30 cellular contexts compared by ENCODE assay signal in the genomic region with DNA sequence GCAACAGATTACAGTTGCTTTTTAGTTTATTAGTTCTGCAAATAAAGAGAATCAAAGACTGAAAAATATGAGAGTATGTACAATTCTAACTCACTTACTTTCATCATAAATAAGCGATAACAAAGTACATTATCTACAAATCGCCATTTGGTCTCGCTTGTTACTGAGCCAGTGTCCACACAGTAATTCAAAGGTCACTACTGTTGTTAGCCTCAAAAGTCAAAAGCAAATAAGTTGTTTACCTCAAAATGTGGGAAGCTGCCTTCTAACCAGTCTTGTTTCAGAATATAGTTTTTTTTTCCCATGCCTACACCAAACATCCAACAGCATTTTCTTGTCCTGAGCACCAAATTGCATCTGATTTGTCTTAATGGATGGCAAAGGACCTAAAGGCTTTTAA.
"Had no signal": no experiment of that assay in that cellular context is flagged by ENCODE, and none has a peak within 500 bp of the region (broad histone marks: within the 10 kb centered on the region; RNA-seq: fewer than 3 reads in every experiment).

No MANE protein-coding gene starts in this region.

- H3K36me3 Mint-ChIP-seq: activated naive CD4-positive, alpha-beta T cell treated with anti-CD3 and anti-CD28 coated beads, Interleukin-2, amount 10 ng/mL, durations not matched to agents 7 days and 5 days; activated naive CD4-positive, alpha-beta T cell treated with anti-CD3 and anti-CD28 coated beads, Interleukin-2, amount 50 U/mL, for 72 hours; activated naive CD8-positive, alpha-beta T cell treated with anti-CD3 and anti-CD28 coated beads, Interleukin-2, amount 10 ng/mL, durations not matched to agents 7 days and 5 days; brain had no signal

- H3K9me3 ChIP-seq: ascending aorta, breast epithelium, colonic mucosa, esophagus squamous epithelium, gastroesophageal sphincter had no signal

- H3K4me1 Mint-ChIP-seq: activated naive CD4-positive, alpha-beta T cell treated with anti-CD3 and anti-CD28 coated beads, Interleukin-2, amount 10 ng/mL, durations not matched to agents 7 days and 5 days; activated naive CD8-positive, alpha-beta T cell treated with anti-CD3 and anti-CD28 coated beads, Interleukin-2, amount 10 ng/mL, durations not matched to agents 7 days and 5 days had no signal

- H3K9me3 Mint-ChIP-seq: activated CD4-positive, alpha-beta T cell treated with anti-CD3 and anti-CD28 coated beads, Interleukin-2, amount 10 ng/mL, durations not matched to agents 7 days and 5 days; activated naive CD4-positive, alpha-beta T cell treated with anti-CD3 and anti-CD28 coated beads, Interleukin-2, amount 10 ng/mL, durations not matched to agents 7 days and 5 days; activated naive CD4-positive, alpha-beta T cell treated with anti-CD3 and anti-CD28 coated beads, Interleukin-2, amount 50 U/mL, for 72 hours; activated naive CD8-positive, alpha-beta T cell treated with anti-CD3 and anti-CD28 coated beads, Interleukin-2, amount 10 ng/mL, durations not matched to agents 7 days and 5 days; activated T-cell treated with anti-CD3 and anti-CD28 coated beads, Interleukin-2, amount 50 U/mL, for 24 hours; activated T-cell treated with anti-CD3 and anti-CD28 coated beads, Interleukin-2, amount 50 U/mL, for 72 hours; brain had no signal

- DNase-seq: activated CD4-positive, alpha-beta memory T cell treated with anti-CD3 and anti-CD28 coated beads, Interleukin-2, amount 10 ng/mL, durations not matched to agents 7 days and 5 days; activated CD4-positive, alpha-beta T cell treated with anti-CD3 and anti-CD28 coated beads for 1 hour; activated CD4-positive, alpha-beta T cell treated with anti-CD3 and anti-CD28 coated beads for 4 hours; activated CD4-positive, alpha-beta T cell treated with anti-CD3 and anti-CD28 coated beads, Interleukin-2, amount 10 ng/mL, durations not matched to agents 7 days and 5 days; activated CD4-positive, alpha-beta T cell treated with anti-CD3 and anti-CD28 coated beads, Interleukin-2, amount 50 U/mL, for 4 hours; activated CD8-positive, alpha-beta memory T cell treated with anti-CD3 and anti-CD28 coated beads, Interleukin-2, amount 50 U/mL, for 48 hours; activated gamma-delta T cell; activated naive CD4-positive, alpha-beta T cell; activated naive CD4-positive, alpha-beta T cell treated with anti-CD3 and anti-CD28 coated beads, Interleukin-2, amount 10 ng/mL, durations not matched to agents 7 days and 5 days; activated naive CD8-positive, alpha-beta T cell treated with anti-CD3 and anti-CD28 coated beads, Interleukin-2, amount 10 ng/mL, durations not matched to agents 7 days and 5 days; activated T-cell treated with anti-CD3 and anti-CD28 coated beads for 4 hours; activated T-cell treated with anti-CD3 and anti-CD28 coated beads, Interleukin-2, amount 50 U/mL, for 24 hours; activated T-cell treated with anti-CD3 and anti-CD28 coated beads, Interleukin-2, amount 50 U/mL, for 72 hours; central memory CD4-positive, alpha-beta T cell; cerebellar nuclear complex; colonic mucosa; effector CD8-positive, alpha-beta T cell; esophagus squamous epithelium; foreskin melanocyte; T-helper 2 cell had no signal

- ATAC-seq: activated naive CD4-positive, alpha-beta T cell treated with anti-CD3 and anti-CD28 coated beads, Interleukin-2, amount 50 U/mL, for 72 hours; activated T-cell treated with anti-CD3 and anti-CD28 coated beads, Interleukin-2, amount 50 U/mL, for 72 hours; gastroesophageal sphincter; WTC11 had no signal

- H3K27ac ChIP-seq: ascending aorta, breast epithelium, cardiac muscle cell, colonic mucosa, epithelial cell of prostate, esophagus squamous epithelium, gastroesophageal sphincter had no signal

- H3K27me3 ChIP-seq: ascending aorta, breast epithelium, cardiac muscle cell, colonic mucosa, esophagus squamous epithelium, gastroesophageal sphincter had no signal

- H3K4me3 ChIP-seq: ascending aorta, breast epithelium, cardiac muscle cell, colonic mucosa, esophagus squamous epithelium, gastroesophageal sphincter had no signal

- H3K4me3 Mint-ChIP-seq: activated CD4-positive, alpha-beta memory T cell treated with anti-CD3 and anti-CD28 coated beads, Interleukin-2, amount 10 ng/mL, durations not matched to agents 7 days and 5 days; activated CD4-positive, alpha-beta T cell treated with anti-CD3 and anti-CD28 coated beads, Interleukin-2, amount 10 ng/mL, durations not matched to agents 7 days and 5 days; activated naive CD4-positive, alpha-beta T cell treated with anti-CD3 and anti-CD28 coated beads, Interleukin-2, amount 10 ng/mL, durations not matched to agents 7 days and 5 days; activated naive CD8-positive, alpha-beta T cell treated with anti-CD3 and anti-CD28 coated beads, Interleukin-2, amount 10 ng/mL, durations not matched to agents 7 days and 5 days; activated T-cell treated with anti-CD3 and anti-CD28 coated beads, Interleukin-2, amount 50 U/mL, for 24 hours; activated T-cell treated with anti-CD3 and anti-CD28 coated beads, Interleukin-2, amount 50 U/mL, for 72 hours; brain; WTC11 had no signal

- H3K4me1 ChIP-seq: ascending aorta, breast epithelium, colonic mucosa, esophagus squamous epithelium, gastroesophageal sphincter had no signal

- H3K27me3 Mint-ChIP-seq: activated naive CD4-positive, alpha-beta T cell treated with anti-CD3 and anti-CD28 coated beads, Interleukin-2, amount 10 ng/mL, durations not matched to agents 7 days and 5 days had no signal

- H3K27ac Mint-ChIP-seq: activated CD4-positive, alpha-beta memory T cell treated with anti-CD3 and anti-CD28 coated beads, Interleukin-2, amount 10 ng/mL, durations not matched to agents 7 days and 5 days; activated CD4-positive, alpha-beta T cell treated with anti-CD3 and anti-CD28 coated beads, Interleukin-2, amount 10 ng/mL, durations not matched to agents 7 days and 5 days; activated naive CD4-positive, alpha-beta T cell treated with anti-CD3 and anti-CD28 coated beads, Interleukin-2, amount 10 ng/mL, durations not matched to agents 7 days and 5 days; activated naive CD4-positive, alpha-beta T cell treated with anti-CD3 and anti-CD28 coated beads, Interleukin-2, amount 50 U/mL, for 72 hours; activated naive CD8-positive, alpha-beta T cell treated with anti-CD3 and anti-CD28 coated beads, Interleukin-2, amount 10 ng/mL, durations not matched to agents 7 days and 5 days; activated T-cell treated with anti-CD3 and anti-CD28 coated beads, Interleukin-2, amount 50 U/mL, for 24 hours; activated T-cell treated with anti-CD3 and anti-CD28 coated beads, Interleukin-2, amount 50 U/mL, for 72 hours; WTC11 had no signal

- H3K36me3 ChIP-seq: ascending aorta, breast epithelium, cardiac muscle cell, colonic mucosa, esophagus squamous epithelium, gastroesophageal sphincter had no signal

- FAIRE-seq: endometrium, endothelial cell of umbilical vein had no signal
